Comparison of ENCODE assay signal across 1 cellular context in genomic region chr3:195542691-195543641, GRCh38.
TF ChIP-seq lines count a peak whose summit lies in the region.

Gene PPP1R2, minus strand, starts transcription at chr3:195543325. Its CDS starts 300 bp downstream, at chr3:195543025.

TF ChIP-seq in HepG2, 621 proteins besides CTCF, POLR2A, EP300 and RAD21 (continued from another document and continues in another):
- TF ChIP-seq, protein P1, sequence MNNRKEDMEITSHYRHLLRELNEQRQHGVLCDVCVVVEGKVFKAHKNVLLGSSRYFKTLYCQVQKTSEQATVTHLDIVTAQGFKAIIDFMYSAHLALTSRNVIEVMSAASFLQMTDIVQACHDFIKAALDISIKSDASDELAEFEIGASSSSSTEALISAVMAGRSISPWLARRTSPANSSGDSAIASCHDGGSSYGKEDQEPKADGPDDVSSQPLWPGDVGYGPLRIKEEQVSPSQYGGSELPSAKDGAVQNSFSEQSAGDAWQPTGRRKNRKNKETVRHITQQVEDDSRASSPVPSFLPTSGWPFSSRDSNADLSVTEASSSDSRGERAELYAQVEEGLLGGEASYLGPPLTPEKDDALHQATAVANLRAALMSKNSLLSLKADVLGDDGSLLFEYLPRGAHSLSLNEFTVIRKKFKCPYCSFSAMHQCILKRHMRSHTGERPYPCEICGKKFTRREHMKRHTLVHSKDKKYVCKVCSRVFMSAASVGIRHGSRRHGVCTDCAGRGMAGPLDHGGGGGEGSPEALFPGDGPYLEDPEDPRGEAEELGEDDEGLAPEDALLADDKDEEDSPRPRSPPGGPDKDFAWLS (CRISPR knock-in tag; IDR thresholded peaks at IDR 0.05; ENCODE audit: borderline replicate concordance), result no peak
- TF ChIP-seq ZSCAN20 (CRISPR knock-in tag; IDR thresholded peaks at IDR 0.05; ENCODE audit: borderline replicate concordance), result no peak
- TF ChIP-seq CENPT (CRISPR knock-in tag; IDR thresholded peaks at IDR 0.05; ENCODE audit: low read depth), result no peak
- peak; percentile 14; the same call in 1 of the 2 replicates for TF ChIP-seq BCL6 (CRISPR knock-in tag; IDR thresholded peaks at IDR 0.05)
- TF ChIP-seq HMGXB3 (CRISPR knock-in tag; IDR thresholded peaks at IDR 0.05; ENCODE audit: borderline replicate concordance), result no peak
- no peak for TF ChIP-seq SRSF1 (optimal IDR thresholded peaks at IDR 0.05; ENCODE audit: low read depth, low read length)
- no peak for TF ChIP-seq ZNF850 (CRISPR knock-in tag; conservative IDR thresholded peaks at IDR 0.05)
- no peak for TF ChIP-seq ATRX (CRISPR knock-in tag; IDR thresholded peaks at IDR 0.05; ENCODE audit: borderline replicate concordance)
- TF ChIP-seq ZKSCAN1 (IDR thresholded peaks at IDR 0.05; ENCODE audit: low read length), result no peak
- TF ChIP-seq KLF16 (CRISPR knock-in tag; IDR thresholded peaks at IDR 0.05), result peak in 1 of 2 experiments; percentile 78; a peak in 2 of 4 replicates
- TF ChIP-seq ZBTB42 (CRISPR knock-in tag; IDR thresholded peaks at IDR 0.05), result no peak
- TF ChIP-seq ZBTB8A (CRISPR knock-in tag; IDR thresholded peaks at IDR 0.05; ENCODE audit: borderline replicate concordance, low read depth), result no peak
- TF ChIP-seq ELK4 (CRISPR knock-in tag; IDR thresholded peaks at IDR 0.05; ENCODE audit: borderline replicate concordance), result no peak
- peak; percentile 69; the same call in 1 of the 2 replicates for TF ChIP-seq DNMT1 (CRISPR knock-in tag; IDR thresholded peaks at IDR 0.05)
- TF ChIP-seq, protein P2, sequence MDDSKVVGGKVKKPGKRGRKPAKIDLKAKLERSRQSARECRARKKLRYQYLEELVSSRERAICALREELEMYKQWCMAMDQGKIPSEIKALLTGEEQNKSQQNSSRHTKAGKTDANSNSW (CRISPR knock-in tag; IDR thresholded peaks at IDR 0.05; ENCODE audit: borderline replicate concordance), result no peak
- no peak for TF ChIP-seq ZNF576 (CRISPR knock-in tag; IDR thresholded peaks at IDR 0.05)
- TF ChIP-seq ZSCAN29 (CRISPR knock-in tag; conservative IDR thresholded peaks at IDR 0.05), result no peak
- 0 out of 2 replicates have a peak, but pooled peaks have one; percentile 21 for TF ChIP-seq ETV5 (CRISPR knock-in tag; IDR thresholded peaks at IDR 0.05; ENCODE audit: borderline replicate concordance)
- TF ChIP-seq, protein P3, sequence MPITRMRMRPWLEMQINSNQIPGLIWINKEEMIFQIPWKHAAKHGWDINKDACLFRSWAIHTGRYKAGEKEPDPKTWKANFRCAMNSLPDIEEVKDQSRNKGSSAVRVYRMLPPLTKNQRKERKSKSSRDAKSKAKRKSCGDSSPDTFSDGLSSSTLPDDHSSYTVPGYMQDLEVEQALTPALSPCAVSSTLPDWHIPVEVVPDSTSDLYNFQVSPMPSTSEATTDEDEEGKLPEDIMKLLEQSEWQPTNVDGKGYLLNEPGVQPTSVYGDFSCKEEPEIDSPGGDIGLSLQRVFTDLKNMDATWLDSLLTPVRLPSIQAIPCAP (CRISPR knock-in tag; IDR thresholded peaks at IDR 0.05; ENCODE audit: low read depth), result no peak
- TF ChIP-seq FOSL1 (CRISPR knock-in tag; IDR thresholded peaks at IDR 0.05; ENCODE audit: borderline replicate concordance), result no peak
- TF ChIP-seq MAX (IDR thresholded peaks at IDR 0.05), result peak; percentile 72
- TF ChIP-seq, protein P4, sequence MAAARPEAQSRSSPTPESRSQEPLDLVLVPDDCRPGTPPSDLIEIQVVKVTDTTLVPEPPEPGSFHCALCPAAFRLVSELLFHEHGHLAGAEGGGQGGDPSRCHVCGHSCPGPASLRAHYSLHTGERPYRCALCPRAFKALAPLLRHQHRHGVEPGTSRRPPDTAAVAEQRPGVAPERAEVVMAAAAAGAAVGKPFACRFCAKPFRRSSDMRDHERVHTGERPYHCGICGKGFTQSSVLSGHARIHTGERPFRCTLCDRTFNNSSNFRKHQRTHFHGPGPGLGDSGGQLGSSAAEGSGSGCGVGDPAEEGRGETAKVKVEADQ (CRISPR knock-in tag; IDR thresholded peaks at IDR 0.05; ENCODE audit: borderline replicate concordance), result peak; percentile 67; the same call in 1 of the 2 replicates
- no peak for TF ChIP-seq SMYD3 (CRISPR knock-in tag; IDR thresholded peaks at IDR 0.05)
- TF ChIP-seq RFX1 (IDR thresholded peaks at IDR 0.05), result no peak
- TF ChIP-seq CBX5 (CRISPR knock-in tag; IDR thresholded peaks at IDR 0.05; ENCODE audit: borderline replicate concordance), result peak; percentile 53; the same call in 1 of the 2 replicates
- TF ChIP-seq RFX3 (CRISPR knock-in tag; IDR thresholded peaks at IDR 0.05), result peak; percentile 21; the same call in 1 of the 2 replicates
- no peak for TF ChIP-seq FOXA1 (IDR thresholded peaks at IDR 0.05)
- no peak for TF ChIP-seq FOXA1 (CRISPR knock-in tag; IDR thresholded peaks at IDR 0.05)
- TF ChIP-seq, protein P5, sequence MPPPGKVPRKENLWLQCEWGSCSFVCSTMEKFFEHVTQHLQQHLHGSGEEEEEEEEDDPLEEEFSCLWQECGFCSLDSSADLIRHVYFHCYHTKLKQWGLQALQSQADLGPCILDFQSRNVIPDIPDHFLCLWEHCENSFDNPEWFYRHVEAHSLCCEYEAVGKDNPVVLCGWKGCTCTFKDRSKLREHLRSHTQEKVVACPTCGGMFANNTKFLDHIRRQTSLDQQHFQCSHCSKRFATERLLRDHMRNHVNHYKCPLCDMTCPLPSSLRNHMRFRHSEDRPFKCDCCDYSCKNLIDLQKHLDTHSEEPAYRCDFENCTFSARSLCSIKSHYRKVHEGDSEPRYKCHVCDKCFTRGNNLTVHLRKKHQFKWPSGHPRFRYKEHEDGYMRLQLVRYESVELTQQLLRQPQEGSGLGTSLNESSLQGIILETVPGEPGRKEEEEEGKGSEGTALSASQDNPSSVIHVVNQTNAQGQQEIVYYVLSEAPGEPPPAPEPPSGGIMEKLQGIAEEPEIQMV (CRISPR knock-in tag; IDR thresholded peaks at IDR 0.05; ENCODE audit: low read depth), result 0 out of 2 replicates have a peak, but pooled peaks have one; percentile 78
- 0 out of 2 replicates have a peak, but pooled peaks have one; percentile 73 for TF ChIP-seq AHR (CRISPR knock-in tag; IDR thresholded peaks at IDR 0.05)
- TF ChIP-seq ZNF788 (CRISPR knock-in tag; IDR thresholded peaks at IDR 0.05; ENCODE audit: borderline replicate concordance), result peak; percentile 79; the same call in 1 of the 2 replicates
- peak; percentile 92 for TF ChIP-seq ZNF879 (CRISPR knock-in tag; IDR thresholded peaks at IDR 0.05)
- TF ChIP-seq RBAK (CRISPR knock-in tag; IDR thresholded peaks at IDR 0.05), result peak; percentile 38; the same call in 1 of the 2 replicates
- TF ChIP-seq MXD3 (CRISPR knock-in tag; IDR thresholded peaks at IDR 0.05), result 0 out of 2 replicates have a peak, but pooled peaks have one; percentile 46
- TF ChIP-seq ZNF724P (CRISPR knock-in tag; IDR thresholded peaks at IDR 0.05; ENCODE audit: borderline replicate concordance), result no peak
- peak; percentile 89 for TF ChIP-seq ARNT2 (CRISPR knock-in tag; IDR thresholded peaks at IDR 0.05; ENCODE audit: low read depth)
- TF ChIP-seq ZNF772 (CRISPR knock-in tag; IDR thresholded peaks at IDR 0.05), result no peak
- TF ChIP-seq ZUFSP (CRISPR knock-in tag; IDR thresholded peaks at IDR 0.05; ENCODE audit: borderline replicate concordance), result no peak
- TF ChIP-seq, protein P6, sequence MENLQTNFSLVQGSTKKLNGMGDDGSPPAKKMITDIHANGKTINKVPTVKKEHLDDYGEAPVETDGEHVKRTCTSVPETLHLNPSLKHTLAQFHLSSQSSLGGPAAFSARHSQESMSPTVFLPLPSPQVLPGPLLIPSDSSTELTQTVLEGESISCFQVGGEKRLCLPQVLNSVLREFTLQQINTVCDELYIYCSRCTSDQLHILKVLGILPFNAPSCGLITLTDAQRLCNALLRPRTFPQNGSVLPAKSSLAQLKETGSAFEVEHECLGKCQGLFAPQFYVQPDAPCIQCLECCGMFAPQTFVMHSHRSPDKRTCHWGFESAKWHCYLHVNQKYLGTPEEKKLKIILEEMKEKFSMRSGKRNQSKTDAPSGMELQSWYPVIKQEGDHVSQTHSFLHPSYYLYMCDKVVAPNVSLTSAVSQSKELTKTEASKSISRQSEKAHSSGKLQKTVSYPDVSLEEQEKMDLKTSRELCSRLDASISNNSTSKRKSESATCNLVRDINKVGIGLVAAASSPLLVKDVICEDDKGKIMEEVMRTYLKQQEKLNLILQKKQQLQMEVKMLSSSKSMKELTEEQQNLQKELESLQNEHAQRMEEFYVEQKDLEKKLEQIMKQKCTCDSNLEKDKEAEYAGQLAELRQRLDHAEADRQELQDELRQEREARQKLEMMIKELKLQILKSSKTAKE (CRISPR knock-in tag; IDR thresholded peaks at IDR 0.05; ENCODE audit: borderline replicate concordance), result no peak
- peak; percentile 75; the same call in 1 of the 2 replicates for TF ChIP-seq GABPB1 (CRISPR knock-in tag; IDR thresholded peaks at IDR 0.05)
- peak; percentile 95 for TF ChIP-seq CHD2 (IDR thresholded peaks at IDR 0.05; ENCODE audit: low read depth, low read length)
